Comparison of ENCODE assay signal across 27 cellular contexts in genomic region chr14:22875748-22876319, GRCh38. TPM values are rescaled to one million over a fixed set of nuclear protein-coding genes. Genes with fewer than 3 reads are reported as not detected.
A peak's percentile ranks its signal among the peaks of the same experiment; 100 is the strongest.
DNase-seq lines count a peak whose midpoint lies in the region; ATAC-seq, FAIRE-seq and TF ChIP-seq lines count a peak whose summit lies in the region.
"Had no signal": no experiment of that assay in that cellular context is flagged by ENCODE, and none has a peak within 500 bp of the region (broad histone marks: within the 10 kb centered on the region; RNA-seq: fewer than 3 reads in every experiment).

No MANE protein-coding gene starts in this region.

- peaks cover 2% of the 10 kb centered on the region for H3K27me3 Mint-ChIP-seq in endodermal cell (ENCODE audit: insufficient read depth)
- no peaks in the 10 kb centered on the region for H3K27me3 Mint-ChIP-seq in neural crest cell (ENCODE audit: low read depth)

- TF ChIP-seq RAD21 in HepG2 (CRISPR knock-in tag; IDR thresholded peaks at IDR 0.05) = no peak

- peaks cover 14% of the 10 kb centered on the region in 2 experiments; a peak in 4 of 5 replicates for H3K36me3 ChIP-seq in HepG2 (replicated peaks in 1 of 2; ENCODE audit: control insufficient read depth in 1 of 2, insufficient read depth in 2 of 2, low read length in 2 of 2)
- H3K36me3 ChIP-seq in right lobe of liver = peaks cover 16 to 51% (median 31%) of the 10 kb centered on the region in 4 donors
- peaks cover 36% of the 10 kb centered on the region for H3K36me3 ChIP-seq in endodermal cell (ENCODE audit: control insufficient read depth, insufficient read depth, low read length)
- H3K36me3 ChIP-seq in body of pancreas (replicated peaks in 1 of 2; ENCODE audit: insufficient read depth in 1 of 2, low read depth in 2 of 2) = peaks cover 4 to 26% of the 10 kb centered on the region in 2 donors

- no TSS peak for BruUV-seq in HepG2 (replicated peaks; lab: Mats Ljungman, UMichigan)

- CTCF ChIA-PET in HepG2 (lab: Yijun Ruan, JAX; ENCODE audit: low intra/inter-chr PET ratio, low total read pairs) = no interaction called here

- FAIRE-seq in HepG2 (lab: Jason Lieb, UNC) = no peak
- FAIRE-seq: D721Med had no signal

- POLR2A ChIA-PET in HepG2 (lab: Yijun Ruan, JAX) = no interaction called here

- no peaks in the 10 kb centered on the region; a peak in 1 of 5 replicates for H3K27me3 ChIP-seq in HepG2 (ENCODE audit: control insufficient read depth in 1 of 2, insufficient read depth in 2 of 2, low read length in 2 of 2)
- no peaks in the 10 kb centered on the region for H3K27me3 ChIP-seq in right lobe of liver
- H3K27me3 ChIP-seq in endodermal cell (ENCODE audit: control insufficient read depth, insufficient read depth, low read length, poor library complexity, severe bottlenecking) = no peaks in the 10 kb centered on the region
- H3K27me3 ChIP-seq in body of pancreas = no peaks in the 10 kb centered on the region
- H3K27me3 ChIP-seq: BLaER1 had no signal

- no peak overlapping the region for H3K4me3 ChIP-seq in HepG2 (replicated peaks in 1 of 3; ENCODE audit: insufficient read depth in 1 of 3, low read depth in 2 of 3, low read length in 3 of 3)
- H3K4me3 ChIP-seq in right lobe of liver = no peak overlapping the region
- H3K4me3 ChIP-seq in endodermal cell (ENCODE audit: low read length) = no peak overlapping the region
- no peak overlapping the region for H3K4me3 ChIP-seq in body of pancreas
- H3K4me3 ChIP-seq: BLaER1, SK-N-MC had no signal

- no peak overlapping the region for H3K9ac ChIP-seq in HepG2 (ENCODE audit: insufficient read depth, low read depth, low read length)
- H3K9ac ChIP-seq in endodermal cell (ENCODE audit: extremely low read depth, low read length, poor library complexity, severe bottlenecking) = no peak overlapping the region
- H3K9ac ChIP-seq: BLaER1 had no signal

- H3K27ac Mint-ChIP-seq in endodermal cell (peak overlapping the region; percentile 19), neural crest cell (ENCODE audit: unreplicated experiment) (no peak overlapping the region)

- H3K4me2 ChIP-seq in HepG2 (ENCODE audit: low read depth, low read length) = no peak overlapping the region
- H3K4me2 ChIP-seq: BLaER1 had no signal

- TF ChIP-seq CTCF in HepG2 (CRISPR knock-in tag; IDR thresholded peaks at IDR 0.05) (no peak), right lobe of liver (IDR thresholded peaks at IDR 0.05) (no peak), endodermal cell (conservative IDR thresholded peaks at IDR 0.05) (no peak), neural crest cell (conservative IDR thresholded peaks at IDR 0.05) (no peak), body of pancreas (IDR thresholded peaks at IDR 0.05) (no peak)

- TF ChIP-seq EP300 in HepG2 (IDR thresholded peaks at IDR 0.05; ENCODE audit: low read depth in 2 of 2, low read length in 2 of 2) (no peak), HepG2 (CRISPR knock-in tag; IDR thresholded peaks at IDR 0.05; ENCODE audit: borderline replicate concordance) (0 out of 2 replicates have a peak, but pooled peaks have one; percentile 7)

- no peak overlapping the region for H3K27ac ChIP-seq in HepG2 (ENCODE audit: extremely low read length, insufficient read depth, low read length)
- H3K27ac ChIP-seq in right lobe of liver = no peak overlapping the region
- no peak overlapping the region for H3K27ac ChIP-seq in endodermal cell (ENCODE audit: low read depth, low read length)
- H3K27ac ChIP-seq in body of pancreas = no peak overlapping the region
- H3K27ac ChIP-seq: BLaER1, HL-60, RWPE1, SK-N-MC had no signal

- no peaks in the 10 kb centered on the region for H3K9me3 Mint-ChIP-seq in endodermal cell
- H3K9me3 Mint-ChIP-seq in neural crest cell = no peaks in the 10 kb centered on the region

- DNase-seq in HepG2 (ENCODE audit: low spot score) (no peak), right lobe of liver (no peak), endodermal cell (no peak), neural crest cell (ENCODE audit: low read depth, low spot score) (no peak), anterior cingulate cortex (lab: John Stamatoyannopoulos, UW) (no peak), SW480 (ENCODE audit: low spot score) (no peak), body of pancreas (no peak), HK-2 (ENCODE audit: unreplicated experiment) (no peak)
- DNase-seq: 8988T; CD4-positive, CD25-positive, alpha-beta regulatory T cell; GOT3; HCEC 1CT; NCI-H1048; NCI-H1417 treated with DMSO at 0.1 percent for 48 hours; NCI-H1694 treated with DMSO at 0.1 percent for 48 hours; NCI-H2081; NCI-H2171; NCI-H226; NCI-H510A; NCI-H69; SIG-M5 had no signal

- H3K9me3 ChIP-seq in HepG2 (ENCODE audit: low read length) (no peaks in the 10 kb centered on the region), right lobe of liver (no peaks in the 10 kb centered on the region), endodermal cell (ENCODE audit: control insufficient read depth, low read length) (no peaks in the 10 kb centered on the region), body of pancreas (no peaks in the 10 kb centered on the region)
- H3K9me3 ChIP-seq: BLaER1 had no signal

- no peak overlapping the region for H2AFZ ChIP-seq in HepG2 (ENCODE audit: low read length)

- ATAC-seq in HepG2 (no peak), right lobe of liver (no peak), body of pancreas (no peak)
- ATAC-seq: Panc1 had no signal

- H3K4me1 Mint-ChIP-seq in endodermal cell (peaks cover 12% of the 10 kb centered on the region), neural crest cell (peaks cover 13% of the 10 kb centered on the region)

- H3K4me1 ChIP-seq in HepG2 (ENCODE audit: insufficient read depth, low read length) (peaks cover 27% of the 10 kb centered on the region), right lobe of liver (peaks cover 0 to 9% (median 4%) of the 10 kb centered on the region in 4 donors), endodermal cell (ENCODE audit: control insufficient read depth, insufficient read depth, low read length) (peaks cover 2% of the 10 kb centered on the region), body of pancreas (peaks cover 18% of the 10 kb centered on the region)

- in situ Hi-C loops in HepG2 (cut with HindIII; ENCODE audit: extremely low pct_ligation_motif_present, low pct_unique_long_range_greater_than_20kb) = no loop called here

- intact Hi-C loops in HepG2 (cut with micrococcal nuclease; ENCODE audit: unreplicated experiment) = no loop called here
- intact Hi-C loops in right lobe of liver (cut with DNase I) = no loop called here
- intact Hi-C loops in body of pancreas (cut with DNase I) = no loop called here

- no peak overlapping the region for H3K4me3 Mint-ChIP-seq in endodermal cell
- peak overlapping the region; percentile 44 for H3K4me3 Mint-ChIP-seq in neural crest cell

- H3K36me3 Mint-ChIP-seq in endodermal cell (ENCODE audit: low read depth) (peaks cover 28% of the 10 kb centered on the region), neural crest cell (ENCODE audit: low read depth) (no peaks in the 10 kb centered on the region)

- no peaks in the 10 kb centered on the region for H3K79me2 ChIP-seq in HepG2 (ENCODE audit: insufficient read depth, low read length)

- no peak for TF ChIP-seq POLR2A in HepG2 (IDR thresholded peaks at IDR 0.05; ENCODE audit: insufficient read depth in 1 of 2, low read depth in 2 of 2, low read length in 2 of 2)
- TF ChIP-seq POLR2A in right lobe of liver (IDR thresholded peaks at IDR 0.05) = no peak
- TF ChIP-seq POLR2A in body of pancreas (IDR thresholded peaks at IDR 0.05) = no peak

- no peaks in the 10 kb centered on the region; the same call in 1 of the 2 replicates for H4K20me1 ChIP-seq in HepG2 (ENCODE audit: insufficient read depth, low read length)

- 96% methylated on average over 20 of the region's 20 CpGs for WGBS in HepG2 (ENCODE audit: low lambda C conversion rate)
- 93% methylated on average over 5 of the region's 20 CpGs for WGBS in right lobe of liver (ENCODE audit: insufficient coverage, low coverage, low lambda C conversion rate, missing lambda C conversion rate)
- 94 to 99% methylated on average over 17 to 20 of the region's 20 CpGs for WGBS in endodermal cell (ENCODE audit: insufficient coverage in 1 of 2, insufficient read length in 1 of 2), 2 experiments
- WGBS in body of pancreas, 2 donors = 92 to 94% methylated on average over 7 to 20 of the region's 20 CpGs

RNA-seq across cellular contexts. Expression of gene LRP10, which starts 4.3 kb away (rescaled TPM):
- total RNA-seq in HepG2 (2016; rRNA removed; fragmentation: Illumina TruSeq; extraction: Trizol) = 8.6 and 16.9 TPM in 2 replicates
- 4.6 and 5.4 TPM in 2 replicates for total RNA-seq in HepG2 (2016; cell fraction: cytosol; rRNA removed; fragmentation: Illumina TruSeq; extraction: Trizol; ENCODE audit: low read depth)
- 8.2 and 17.2 TPM in 2 replicates for total RNA-seq in HepG2 (2016; cell fraction: insoluble cytoplasmic fraction; rRNA removed; fragmentation: Illumina TruSeq; extraction: Trizol)
- 13.8 and 15.6 TPM in 2 replicates for total RNA-seq in HepG2 (2016; cell fraction: membrane; rRNA removed; fragmentation: Illumina TruSeq; extraction: Trizol)
- total RNA-seq in HepG2 (2016; cell fraction: nucleus; rRNA removed; fragmentation: Illumina TruSeq; extraction: Trizol) = 15.9 and 21.6 TPM in 2 replicates
- 45.2 and 80.6 TPM in 2 replicates for polyA plus RNA-seq in HepG2 (2011; rRNA removed)
- 49.4 and 54.8 TPM in 2 replicates for polyA plus RNA-seq in HepG2 (2011; cell fraction: cytosol; rRNA removed)
- polyA plus RNA-seq in HepG2 (2011; cell fraction: nucleus; rRNA removed) = 70.7 and 85.9 TPM in 2 replicates
- 45.8 and 84.6 TPM in 2 replicates for polyA plus RNA-seq in HepG2 (2012)
- polyA plus RNA-seq in HepG2 (2016; cell fraction: cytosol; fragmentation: Illumina TruSeq; extraction: Trizol; ENCODE audit: low read depth) = 6.5 and 7.4 TPM in 2 replicates
- polyA plus RNA-seq in HepG2 (2016; cell fraction: insoluble cytoplasmic fraction; fragmentation: Illumina TruSeq; extraction: Trizol; ENCODE audit: low read depth) = 8.2 and 10.9 TPM in 2 replicates
- polyA plus RNA-seq in HepG2 (2016; cell fraction: membrane; fragmentation: Illumina TruSeq; extraction: Trizol; ENCODE audit: low read depth) = 11.6 and 13.0 TPM in 2 replicates
- polyA plus RNA-seq in HepG2 (2016; cell fraction: nucleus; fragmentation: Illumina TruSeq; extraction: Trizol; ENCODE audit: insufficient read depth, low read depth) = 22.9 and 23.5 TPM in 2 replicates
- polyA minus RNA-seq in HepG2 (2011; rRNA and poly(A)+ RNA removed; ENCODE audit: low replicate concordance) = 73.0 and 241 TPM in 2 replicates
- polyA minus RNA-seq in HepG2 (2011; cell fraction: cytosol; rRNA and poly(A)+ RNA removed) = 55.0 and 77.3 TPM in 2 replicates
- polyA minus RNA-seq in HepG2 (2011; cell fraction: nucleus; rRNA and poly(A)+ RNA removed) = 23.4 and 37.7 TPM in 2 replicates
- 10 to 100 TPM; 31.0 to 54.5 (median 44.6) TPM for total RNA-seq in right lobe of liver
- 10 to 100 TPM; 28.9 to 41.5 TPM for total RNA-seq in endodermal cell
- 21.8 TPM for polyA plus RNA-seq in endodermal cell (2013, experiment 1 of 2)
- 22.8 TPM for polyA plus RNA-seq in endodermal cell (2013, experiment 2 of 2)
- 14.3 and 16.3 TPM in 2 replicates for total RNA-seq in neural crest cell
- 10 to 100 TPM; 47.8 to 83.0 TPM for total RNA-seq in body of pancreas

RNA-seq across cellular contexts. Expression of gene REM2, which starts 7.2 kb away (rescaled TPM):
- total RNA-seq in HepG2 (2016; rRNA removed; fragmentation: Illumina TruSeq; extraction: Trizol) (not detected in 2 replicates), right lobe of liver (under 1 TPM in 2 of 6 experiments, not detected in 4; 0.10 to 0.12 TPM), endodermal cell (1 to 10 TPM in 1 of 2 donors, under 1 TPM in 1; 0.77 to 1.2 TPM), neural crest cell (3.0 and 3.6 TPM in 2 replicates), body of pancreas (not detected)
- not detected in 2 replicates for total RNA-seq in HepG2 (2016; cell fraction: cytosol; rRNA removed; fragmentation: Illumina TruSeq; extraction: Trizol; ENCODE audit: low read depth)
- total RNA-seq in HepG2 (2016; cell fraction: insoluble cytoplasmic fraction; rRNA removed; fragmentation: Illumina TruSeq; extraction: Trizol) = not detected in 2 replicates
- total RNA-seq in HepG2 (2016; cell fraction: membrane; rRNA removed; fragmentation: Illumina TruSeq; extraction: Trizol) = not detected in 2 replicates
- total RNA-seq in HepG2 (2016; cell fraction: nucleus; rRNA removed; fragmentation: Illumina TruSeq; extraction: Trizol) = not detected in 2 replicates
- polyA plus RNA-seq in HepG2 (2011; rRNA removed) = 0.20 and 0.31 TPM in 2 replicates
- 0.04 and 0.05 TPM in 2 replicates for polyA plus RNA-seq in HepG2 (2011; cell fraction: cytosol; rRNA removed)
- 1.1 and 1.9 TPM in 2 replicates for polyA plus RNA-seq in HepG2 (2011; cell fraction: nucleus; rRNA removed)
- polyA plus RNA-seq in HepG2 (2012) = 0.21 and 0.67 TPM in 2 replicates
- polyA plus RNA-seq in HepG2 (2016; cell fraction: cytosol; fragmentation: Illumina TruSeq; extraction: Trizol; ENCODE audit: low read depth) = not detected in 2 replicates
- polyA plus RNA-seq in HepG2 (2016; cell fraction: insoluble cytoplasmic fraction; fragmentation: Illumina TruSeq; extraction: Trizol; ENCODE audit: low read depth) = not detected in 2 replicates
- not detected in 2 replicates for polyA plus RNA-seq in HepG2 (2016; cell fraction: membrane; fragmentation: Illumina TruSeq; extraction: Trizol; ENCODE audit: low read depth)
- polyA plus RNA-seq in HepG2 (2016; cell fraction: nucleus; fragmentation: Illumina TruSeq; extraction: Trizol; ENCODE audit: insufficient read depth, low read depth) = not detected in 2 replicates
- 0.26 and 0.30 TPM in 2 replicates for polyA minus RNA-seq in HepG2 (2011; rRNA and poly(A)+ RNA removed; ENCODE audit: low replicate concordance)
- not detected in 2 replicates for polyA minus RNA-seq in HepG2 (2011; cell fraction: cytosol; rRNA and poly(A)+ RNA removed)
- polyA minus RNA-seq in HepG2 (2011; cell fraction: nucleus; rRNA and poly(A)+ RNA removed) = 0.25 and 0.90 TPM in 2 replicates
- 5.9 TPM for polyA plus RNA-seq in endodermal cell (2013, experiment 1 of 2)
- polyA plus RNA-seq in endodermal cell (2013, experiment 2 of 2) = 5.5 TPM

RNA-seq across cellular contexts. Expression of gene MMP14, which starts 39.4 kb away (rescaled TPM):
- 1.6 and 5.2 TPM in 2 replicates for total RNA-seq in HepG2 (2016; rRNA removed; fragmentation: Illumina TruSeq; extraction: Trizol)
- 0.20 and 0.44 TPM in 2 replicates for total RNA-seq in HepG2 (2016; cell fraction: cytosol; rRNA removed; fragmentation: Illumina TruSeq; extraction: Trizol; ENCODE audit: low read depth)
- 2.1 and 5.2 TPM in 2 replicates for total RNA-seq in HepG2 (2016; cell fraction: insoluble cytoplasmic fraction; rRNA removed; fragmentation: Illumina TruSeq; extraction: Trizol)
- 0.71 and 0.79 TPM in 2 replicates for total RNA-seq in HepG2 (2016; cell fraction: membrane; rRNA removed; fragmentation: Illumina TruSeq; extraction: Trizol)
- total RNA-seq in HepG2 (2016; cell fraction: nucleus; rRNA removed; fragmentation: Illumina TruSeq; extraction: Trizol) = 4.6 and 5.5 TPM in 2 replicates
- polyA plus RNA-seq in HepG2 (2011; rRNA removed) = 9.8 and 11.3 TPM in 2 replicates
- polyA plus RNA-seq in HepG2 (2011; cell fraction: cytosol; rRNA removed) = 5.8 and 6.5 TPM in 2 replicates
- polyA plus RNA-seq in HepG2 (2011; cell fraction: nucleus; rRNA removed) = 25.6 and 29.7 TPM in 2 replicates
- polyA plus RNA-seq in HepG2 (2012) = 4.8 and 11.1 TPM in 2 replicates
- polyA plus RNA-seq in HepG2 (2016; cell fraction: cytosol; fragmentation: Illumina TruSeq; extraction: Trizol; ENCODE audit: low read depth) = 0.14 and 0.26 TPM in 2 replicates
- polyA plus RNA-seq in HepG2 (2016; cell fraction: insoluble cytoplasmic fraction; fragmentation: Illumina TruSeq; extraction: Trizol; ENCODE audit: low read depth) = 1.7 and 2.1 TPM in 2 replicates
- 0.27 and 0.44 TPM in 2 replicates for polyA plus RNA-seq in HepG2 (2016; cell fraction: membrane; fragmentation: Illumina TruSeq; extraction: Trizol; ENCODE audit: low read depth)
- 9.4 and 10.2 TPM in 2 replicates for polyA plus RNA-seq in HepG2 (2016; cell fraction: nucleus; fragmentation: Illumina TruSeq; extraction: Trizol; ENCODE audit: insufficient read depth, low read depth)
- 1.4 and 12.3 TPM in 2 replicates for polyA minus RNA-seq in HepG2 (2011; rRNA and poly(A)+ RNA removed; ENCODE audit: low replicate concordance)
- 2.5 and 3.8 TPM in 2 replicates for polyA minus RNA-seq in HepG2 (2011; cell fraction: cytosol; rRNA and poly(A)+ RNA removed)
- 4.5 and 4.8 TPM in 2 replicates for polyA minus RNA-seq in HepG2 (2011; cell fraction: nucleus; rRNA and poly(A)+ RNA removed)
- total RNA-seq in right lobe of liver = 10 to 100 TPM in 4 of 6 experiments, 1 to 10 TPM in 2; 8.7 to 26.0 (median 12.8) TPM
- 100 to 1,000 TPM; 181 to 220 TPM for total RNA-seq in endodermal cell
- 75.6 TPM for polyA plus RNA-seq in endodermal cell (2013, experiment 1 of 2)
- 86.6 TPM for polyA plus RNA-seq in endodermal cell (2013, experiment 2 of 2)
- total RNA-seq in neural crest cell = 63.2 and 68.6 TPM in 2 replicates
- total RNA-seq in body of pancreas = 10 to 100 TPM; 55.3 to 65.3 TPM
- polyA plus RNA-seq: CD4-positive, CD25-positive, alpha-beta regulatory T cell had no signal

RNA-seq across cellular contexts. Expression of gene RBM23, which starts 43.1 kb away (rescaled TPM):
- 0.52 and 1.5 TPM in 2 replicates for total RNA-seq in HepG2 (2016; rRNA removed; fragmentation: Illumina TruSeq; extraction: Trizol)
- 1.3 and 3.6 TPM in 2 replicates for total RNA-seq in HepG2 (2016; cell fraction: cytosol; rRNA removed; fragmentation: Illumina TruSeq; extraction: Trizol; ENCODE audit: low read depth)
- 0.61 and 1.6 TPM in 2 replicates for total RNA-seq in HepG2 (2016; cell fraction: insoluble cytoplasmic fraction; rRNA removed; fragmentation: Illumina TruSeq; extraction: Trizol)
- total RNA-seq in HepG2 (2016; cell fraction: membrane; rRNA removed; fragmentation: Illumina TruSeq; extraction: Trizol) = 0.71 and 0.76 TPM in 2 replicates
- total RNA-seq in HepG2 (2016; cell fraction: nucleus; rRNA removed; fragmentation: Illumina TruSeq; extraction: Trizol) = 1.2 and 2.0 TPM in 2 replicates
- polyA plus RNA-seq in HepG2 (2011; rRNA removed) = 2.1 and 2.9 TPM in 2 replicates
- 0.87 and 0.90 TPM in 2 replicates for polyA plus RNA-seq in HepG2 (2011; cell fraction: cytosol; rRNA removed)
- polyA plus RNA-seq in HepG2 (2011; cell fraction: nucleus; rRNA removed) = 7.7 and 10.1 TPM in 2 replicates
- 2.0 and 2.8 TPM in 2 replicates for polyA plus RNA-seq in HepG2 (2012)
- polyA plus RNA-seq in HepG2 (2016; cell fraction: cytosol; fragmentation: Illumina TruSeq; extraction: Trizol; ENCODE audit: low read depth) = 0.17 and 0.28 TPM in 2 replicates
- 0.76 and 1.0 TPM in 2 replicates for polyA plus RNA-seq in HepG2 (2016; cell fraction: insoluble cytoplasmic fraction; fragmentation: Illumina TruSeq; extraction: Trizol; ENCODE audit: low read depth)
- 0.27 and 0.43 TPM in 2 replicates for polyA plus RNA-seq in HepG2 (2016; cell fraction: membrane; fragmentation: Illumina TruSeq; extraction: Trizol; ENCODE audit: low read depth)
- polyA plus RNA-seq in HepG2 (2016; cell fraction: nucleus; fragmentation: Illumina TruSeq; extraction: Trizol; ENCODE audit: insufficient read depth, low read depth) = 3.6 and 4.3 TPM in 2 replicates
- polyA minus RNA-seq in HepG2 (2011; rRNA and poly(A)+ RNA removed; ENCODE audit: low replicate concordance) = 5.4 and 70.7 TPM in 2 replicates
- 0.97 and 1.6 TPM in 2 replicates for polyA minus RNA-seq in HepG2 (2011; cell fraction: cytosol; rRNA and poly(A)+ RNA removed)
- polyA minus RNA-seq in HepG2 (2011; cell fraction: nucleus; rRNA and poly(A)+ RNA removed) = 14.7 and 14.8 TPM in 2 replicates
- 10 to 100 TPM; 22.2 to 38.0 (median 34.0) TPM for total RNA-seq in right lobe of liver
- 10 to 100 TPM; 52.0 to 68.6 TPM for total RNA-seq in endodermal cell
- polyA plus RNA-seq in endodermal cell (2013, experiment 1 of 2) = 57.2 TPM
- polyA plus RNA-seq in endodermal cell (2013, experiment 2 of 2) = 52.1 TPM
- 103 and 110 TPM in 2 replicates for total RNA-seq in neural crest cell
- 100 to 1,000 TPM in 1 of 2 donors, 10 to 100 TPM in 1; 39.4 to 219 TPM for total RNA-seq in body of pancreas

RNA-seq across cellular contexts. Expression of gene MRPL52, which starts 46.1 kb away (rescaled TPM):
- 329 and 420 TPM in 2 replicates for total RNA-seq in HepG2 (2016; rRNA removed; fragmentation: Illumina TruSeq; extraction: Trizol)
- total RNA-seq in HepG2 (2016; cell fraction: cytosol; rRNA removed; fragmentation: Illumina TruSeq; extraction: Trizol; ENCODE audit: low read depth) = 142 and 155 TPM in 2 replicates
- 341 and 464 TPM in 2 replicates for total RNA-seq in HepG2 (2016; cell fraction: insoluble cytoplasmic fraction; rRNA removed; fragmentation: Illumina TruSeq; extraction: Trizol)
- 156 and 160 TPM in 2 replicates for total RNA-seq in HepG2 (2016; cell fraction: membrane; rRNA removed; fragmentation: Illumina TruSeq; extraction: Trizol)
- 109 and 136 TPM in 2 replicates for total RNA-seq in HepG2 (2016; cell fraction: nucleus; rRNA removed; fragmentation: Illumina TruSeq; extraction: Trizol)
- polyA plus RNA-seq in HepG2 (2011; rRNA removed) = 118 and 123 TPM in 2 replicates
- 96.8 and 121 TPM in 2 replicates for polyA plus RNA-seq in HepG2 (2011; cell fraction: cytosol; rRNA removed)
- polyA plus RNA-seq in HepG2 (2011; cell fraction: nucleus; rRNA removed) = 57.8 and 65.3 TPM in 2 replicates
- polyA plus RNA-seq in HepG2 (2012) = 191 and 236 TPM in 2 replicates
- polyA plus RNA-seq in HepG2 (2016; cell fraction: cytosol; fragmentation: Illumina TruSeq; extraction: Trizol; ENCODE audit: low read depth) = 177 and 226 TPM in 2 replicates
- 443 and 518 TPM in 2 replicates for polyA plus RNA-seq in HepG2 (2016; cell fraction: insoluble cytoplasmic fraction; fragmentation: Illumina TruSeq; extraction: Trizol; ENCODE audit: low read depth)
- 154 and 175 TPM in 2 replicates for polyA plus RNA-seq in HepG2 (2016; cell fraction: membrane; fragmentation: Illumina TruSeq; extraction: Trizol; ENCODE audit: low read depth)
- 256 and 271 TPM in 2 replicates for polyA plus RNA-seq in HepG2 (2016; cell fraction: nucleus; fragmentation: Illumina TruSeq; extraction: Trizol; ENCODE audit: insufficient read depth, low read depth)
- polyA minus RNA-seq in HepG2 (2011; rRNA and poly(A)+ RNA removed; ENCODE audit: low replicate concordance) = 17.7 and 30.4 TPM in 2 replicates
- 72.9 and 76.8 TPM in 2 replicates for polyA minus RNA-seq in HepG2 (2011; cell fraction: cytosol; rRNA and poly(A)+ RNA removed)
- polyA minus RNA-seq in HepG2 (2011; cell fraction: nucleus; rRNA and poly(A)+ RNA removed) = 33.7 and 36.6 TPM in 2 replicates
- 10 to 100 TPM; 42.0 to 96.6 (median 47.6) TPM for total RNA-seq in right lobe of liver
- total RNA-seq in endodermal cell = 100 to 1,000 TPM; 192 to 204 TPM
- 125 TPM for polyA plus RNA-seq in endodermal cell (2013, experiment 1 of 2)
- 133 TPM for polyA plus RNA-seq in endodermal cell (2013, experiment 2 of 2)
- 117 and 137 TPM in 2 replicates for total RNA-seq in neural crest cell
- total RNA-seq in body of pancreas = 10 to 100 TPM; 29.3 to 45.1 TPM
